ENCODE assay signal across 22 cellular contexts in the genomic region with DNA sequence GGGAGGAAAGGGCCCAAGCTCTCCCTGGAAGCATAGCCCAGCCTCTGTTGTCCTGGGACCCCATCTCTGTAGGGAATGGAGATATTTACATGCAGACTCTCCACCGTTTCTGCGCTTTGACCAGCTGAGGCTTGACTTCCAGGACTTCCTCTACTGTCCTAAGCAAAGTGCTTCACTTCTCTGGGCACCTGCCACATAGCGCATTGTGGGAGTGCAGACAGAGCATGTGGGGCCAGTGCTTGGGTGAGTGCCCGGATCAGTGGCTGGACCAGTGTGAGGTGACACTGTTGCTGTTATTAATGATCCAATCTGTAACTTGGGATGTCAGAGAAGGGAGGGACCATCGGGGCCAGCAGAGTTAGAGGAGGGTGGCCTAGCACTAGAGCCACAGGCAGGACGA. TPM values are rescaled to one million over a fixed set of nuclear protein-coding genes. Genes with fewer than 3 reads are reported as not detected.
"Had no signal": no experiment of that assay in that cellular context is flagged by ENCODE, and none has a peak within 500 bp of the region (broad histone marks: within the 10 kb centered on the region; RNA-seq: fewer than 3 reads in every experiment).

No MANE protein-coding gene starts in this region.

- H3K9me3 ChIP-seq: left lung, right lobe of liver had no signal

- H3K27ac ChIP-seq: left lung, right lobe of liver had no signal

- ATAC-seq: activated CD4-positive, alpha-beta T cell treated with anti-CD3 and anti-CD28 coated beads for 36 hours; left lung; right lobe of liver; stimulated activated naive B cell treated with anti-CD40 and anti-IgM and Interleukin-4, amounts not matched to agents 10 μg/mL and 1 μg/mL and 100 μg/mL, for 72 hours had no signal

- H3K4me2 ChIP-seq: smooth muscle cell had no signal

- DNase-seq: activated CD4-positive, alpha-beta T cell treated with anti-CD3 and anti-CD28 coated beads for 36 hours; activated CD4-positive, alpha-beta T cell treated with anti-CD3 and anti-CD28 coated beads, Interleukin-2, amount 50 U/mL, for 48 hours; activated gamma-delta T cell; dermis blood vessel endothelial cell; effector memory CD4-positive, alpha-beta T cell; foreskin melanocyte; left lung; right lobe of liver; stimulated activated naive B cell treated with anti-CD40 and anti-IgM and Interleukin-4, amounts not matched to agents 10 μg/mL and 1 μg/mL and 100 μg/mL, for 72 hours had no signal

- H3K4me1 ChIP-seq: left lung, right lobe of liver had no signal

- H3K36me3 Mint-ChIP-seq: activated naive CD8-positive, alpha-beta T cell; stimulated activated naive B cell treated with anti-CD40 and anti-IgM and Interleukin-4, amounts not matched to agents 10 μg/mL and 1 μg/mL and 100 μg/mL, for 72 hours had no signal

- H3K36me3 ChIP-seq: left lung, right lobe of liver had no signal

- H3K27ac Mint-ChIP-seq: activated CD4-positive, alpha-beta T cell treated with anti-CD3 and anti-CD28 coated beads for 36 hours; activated naive CD8-positive, alpha-beta T cell; stimulated activated naive B cell treated with anti-CD40 and anti-IgM and Interleukin-4, amounts not matched to agents 10 μg/mL and 1 μg/mL and 100 μg/mL, for 72 hours; T-helper 2 cell treated with Interferon-gamma antibody and Interleukin-4, amounts not matched to agents 5 μg/mL and 100 μg/mL, for 36 hours had no signal

- H3K4me1 Mint-ChIP-seq: activated CD4-positive, alpha-beta T cell treated with anti-CD3 and anti-CD28 coated beads for 36 hours had no signal

- H3K4me3 Mint-ChIP-seq: activated CD4-positive, alpha-beta T cell treated with anti-CD3 and anti-CD28 coated beads for 36 hours; activated naive CD8-positive, alpha-beta T cell; stimulated activated naive B cell treated with anti-CD40 and anti-IgM and Interleukin-4, amounts not matched to agents 10 μg/mL and 1 μg/mL and 100 μg/mL, for 72 hours; T-helper 2 cell treated with Interferon-gamma antibody and Interleukin-4, amounts not matched to agents 5 μg/mL and 100 μg/mL, for 36 hours had no signal

- H3K9me3 Mint-ChIP-seq: stimulated activated naive B cell treated with anti-CD40 and anti-IgM and Interleukin-4, amounts not matched to agents 10 μg/mL and 1 μg/mL and 100 μg/mL, for 72 hours; T-helper 2 cell treated with Interferon-gamma antibody and Interleukin-4, amounts not matched to agents 5 μg/mL and 100 μg/mL, for 36 hours had no signal

- H3K4me3 ChIP-seq: left lung, right lobe of liver, smooth muscle cell had no signal

- FAIRE-seq: TTC549 had no signal

- H3K27me3 ChIP-seq: right lobe of liver had no signal

RNA-seq across cellular contexts. Expression of a gene that starts 10.6 kb away (rescaled TPM):
- total RNA-seq: activated CD4-positive, alpha-beta T cell treated with anti-CD3 and anti-CD28 coated beads for 36 hours; chondrocyte; kidney epithelial cell; lung microvascular endothelial cell; myocyte; pulmonary artery endothelial cell had no signal
- polyA plus RNA-seq: fibroblast of lung, neural cell had no signal

RNA-seq across cellular contexts. Expression of a gene that starts 32.5 kb away (rescaled TPM):
- total RNA-seq: activated CD4-positive, alpha-beta T cell treated with anti-CD3 and anti-CD28 coated beads for 36 hours; chondrocyte; dermis blood vessel endothelial cell; fibroblast of lung; left lung; lung microvascular endothelial cell; myocyte; osteocyte; pulmonary artery endothelial cell; right lobe of liver; smooth muscle cell; ureter had no signal
- polyA plus RNA-seq: fibroblast of lung, neural cell, smooth muscle cell had no signal
